In the genomic region with DNA sequence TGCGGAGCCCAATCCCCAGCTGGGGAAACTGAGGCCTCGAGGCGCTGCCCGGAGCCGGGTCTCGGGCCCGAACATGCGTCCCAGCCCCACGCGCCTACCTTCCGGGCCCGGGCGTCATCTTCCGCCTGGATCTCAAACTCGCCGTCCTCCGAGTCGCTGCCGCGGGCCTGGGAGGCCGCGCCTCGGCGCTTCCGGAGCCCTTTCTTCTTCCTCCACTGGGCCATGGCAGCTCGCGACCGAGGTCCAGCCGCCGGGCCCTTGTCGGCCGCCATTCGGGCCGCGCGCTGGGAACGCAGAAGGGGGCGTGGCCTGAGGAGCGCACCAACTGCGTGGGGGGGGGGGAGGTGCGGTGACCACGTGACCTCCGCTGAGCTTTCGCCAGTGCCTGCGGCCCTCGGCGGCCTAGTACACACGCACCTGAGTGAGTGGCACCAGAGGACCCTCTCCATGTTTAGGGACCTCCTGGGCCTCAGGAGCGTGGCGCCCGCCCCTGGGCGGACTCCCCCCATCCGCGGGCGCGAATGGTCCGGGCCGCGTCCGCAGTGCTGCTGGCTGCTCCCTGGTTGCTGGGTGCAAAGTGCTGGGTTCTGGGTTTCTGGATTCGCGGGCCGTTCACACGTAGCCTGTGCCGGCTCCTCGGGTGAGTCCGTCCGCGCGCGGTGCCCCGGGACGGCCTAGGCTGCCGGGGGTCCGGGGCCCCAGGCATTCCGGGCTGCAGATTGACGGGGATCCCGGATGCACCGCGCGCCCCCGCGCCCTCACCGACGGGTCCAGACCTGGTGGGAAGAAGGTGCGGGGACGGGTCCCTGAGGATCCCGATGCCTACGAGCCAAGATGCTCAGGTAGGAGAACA, we compare ENCODE assay signal across 8 cellular contexts. TPM values are rescaled to one million over a fixed set of nuclear protein-coding genes. Genes with fewer than 3 reads are reported as not detected.
DNase-seq lines count a peak whose midpoint lies in the region; ATAC-seq and FAIRE-seq lines count a peak whose summit lies in the region.

A gene with protein sequence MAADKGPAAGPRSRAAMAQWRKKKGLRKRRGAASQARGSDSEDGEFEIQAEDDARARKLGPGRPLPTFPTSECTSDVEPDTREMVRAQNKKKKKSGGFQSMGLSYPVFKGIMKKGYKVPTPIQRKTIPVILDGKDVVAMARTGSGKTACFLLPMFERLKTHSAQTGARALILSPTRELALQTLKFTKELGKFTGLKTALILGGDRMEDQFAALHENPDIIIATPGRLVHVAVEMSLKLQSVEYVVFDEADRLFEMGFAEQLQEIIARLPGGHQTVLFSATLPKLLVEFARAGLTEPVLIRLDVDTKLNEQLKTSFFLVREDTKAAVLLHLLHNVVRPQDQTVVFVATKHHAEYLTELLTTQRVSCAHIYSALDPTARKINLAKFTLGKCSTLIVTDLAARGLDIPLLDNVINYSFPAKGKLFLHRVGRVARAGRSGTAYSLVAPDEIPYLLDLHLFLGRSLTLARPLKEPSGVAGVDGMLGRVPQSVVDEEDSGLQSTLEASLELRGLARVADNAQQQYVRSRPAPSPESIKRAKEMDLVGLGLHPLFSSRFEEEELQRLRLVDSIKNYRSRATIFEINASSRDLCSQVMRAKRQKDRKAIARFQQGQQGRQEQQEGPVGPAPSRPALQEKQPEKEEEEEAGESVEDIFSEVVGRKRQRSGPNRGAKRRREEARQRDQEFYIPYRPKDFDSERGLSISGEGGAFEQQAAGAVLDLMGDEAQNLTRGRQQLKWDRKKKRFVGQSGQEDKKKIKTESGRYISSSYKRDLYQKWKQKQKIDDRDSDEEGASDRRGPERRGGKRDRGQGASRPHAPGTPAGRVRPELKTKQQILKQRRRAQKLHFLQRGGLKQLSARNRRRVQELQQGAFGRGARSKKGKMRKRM (minus strand): TSS at position 299 of the 853 bp plus-strand sequence. CDS start 27 bp downstream, at position 272.
A gene with protein sequence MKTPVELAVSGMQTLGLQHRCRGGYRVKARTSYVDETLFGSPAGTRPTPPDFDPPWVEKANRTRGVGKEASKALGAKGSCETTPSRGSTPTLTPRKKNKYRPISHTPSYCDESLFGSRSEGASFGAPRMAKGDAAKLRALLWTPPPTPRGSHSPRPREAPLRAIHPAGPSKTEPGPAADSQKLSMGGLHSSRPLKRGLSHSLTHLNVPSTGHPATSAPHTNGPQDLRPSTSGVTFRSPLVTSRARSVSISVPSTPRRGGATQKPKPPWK (plus strand): TSS at position 542 of the 853 bp plus-strand sequence. CDS start 1,026 bp downstream, outside the sequence.

- H3K18ac ChIP-seq in neuronal stem cell (ENCODE audit: low read length), result peak within 1 kb of the TSS; percentile 93

- WGBS in neuronal stem cell (ENCODE audit: extremely low coverage in 2 of 2, insufficient read length in 2 of 2, insufficient replicate concordance in 1 of 2), 2 donors, result no CpG with 5 or more reads among the region's 89 CpGs

- peak within 1 kb of the TSS; percentile 99 for H2BK5ac ChIP-seq in neuronal stem cell (ENCODE audit: low read length)

- peak within 1 kb of the TSS; percentile 94 for H3K14ac ChIP-seq in neuronal stem cell (ENCODE audit: low read length)

- H2BK120ac ChIP-seq in neuronal stem cell (ENCODE audit: low read depth, low read length), result no peak within 1 kb of the TSS

- peak within 1 kb of the TSS; percentile 80 for H3K23ac ChIP-seq in neuronal stem cell (ENCODE audit: low read depth, low read length, poor library complexity)

- H3K4me1 ChIP-seq in neuronal stem cell (ENCODE audit: control insufficient read depth in 2 of 2, insufficient read depth in 1 of 2, low read depth in 1 of 2, low read length in 2 of 2) (peaks cover 3 to 8% of the 10 kb centered on the region in 2 donors), subcutaneous abdominal adipose tissue (ENCODE audit: control insufficient read depth in 5 of 5, insufficient read depth in 5 of 5, low read length in 5 of 5) (peaks cover 8 to 27% (median 27%) of the 10 kb centered on the region in 5 donors)

- peak; percentile 71 for DNase-seq in EL
- peak; percentile 62 for DNase-seq in SK-MEL-5 (ENCODE audit: low read depth, low spot score)
- DNase-seq in activated naive CD4-positive, alpha-beta T cell (lab: John Stamatoyannopoulos, UW), result peak; percentile 75 to 79 (median 76)
- peak; percentile 83 to 84 for DNase-seq in frontal cortex (ENCODE audit: low spot score in 2 of 2)
- peak; percentile 87 for DNase-seq in neuronal stem cell (ENCODE audit: low spot score)

- no peaks in the 10 kb centered on the region for H3K9me3 ChIP-seq in KOPT-K1 (ENCODE audit: insufficient read depth, low read length, poor library complexity, severe bottlenecking)
- H3K9me3 ChIP-seq in neuronal stem cell (replicated peaks in 1 of 2; ENCODE audit: control insufficient read depth in 2 of 2, insufficient read depth in 1 of 2, low read depth in 1 of 2, low read length in 2 of 2), result no peaks in the 10 kb centered on the region
- H3K9me3 ChIP-seq in subcutaneous abdominal adipose tissue (ENCODE audit: control insufficient read depth in 5 of 5, low read length in 5 of 5), result no peaks in the 10 kb centered on the region

- ATAC-seq in GM21786 (IDR thresholded peaks at IDR 0.05; ENCODE audit: unreplicated experiment), result peak; percentile 38

- no peak within 1 kb of the TSS for H2BK12ac ChIP-seq in neuronal stem cell (ENCODE audit: low read length)

- H2BK15ac ChIP-seq in neuronal stem cell (ENCODE audit: low read length), result no peak within 1 kb of the TSS

- peak within 1 kb of the TSS; percentile 77 for H3K4me2 ChIP-seq in neuronal stem cell (ENCODE audit: insufficient read depth, low read length, poor library complexity, severe bottlenecking)

- no peaks in the 10 kb centered on the region for H3K27me3 ChIP-seq in neuronal stem cell (ENCODE audit: control insufficient read depth in 3 of 3, insufficient read depth in 3 of 3, low read depth in 1 of 3, low read length in 3 of 3)
- H3K27me3 ChIP-seq in subcutaneous abdominal adipose tissue (ENCODE audit: control insufficient read depth in 5 of 5, insufficient read depth in 4 of 5, low read length in 5 of 5), result no peaks in the 10 kb centered on the region

- H3K36me3 ChIP-seq in KOPT-K1 (ENCODE audit: insufficient read depth, low read length) (peaks cover 64% of the 10 kb centered on the region), neuronal stem cell (replicated peaks in 1 of 2; ENCODE audit: control insufficient read depth in 2 of 2, insufficient read depth in 2 of 2, low read length in 2 of 2) (peaks cover 16 to 40% of the 10 kb centered on the region in 2 donors), subcutaneous abdominal adipose tissue (ENCODE audit: control insufficient read depth in 5 of 5, insufficient read depth in 5 of 5, low read length in 5 of 5) (peaks cover 0 to 17% (median 9%) of the 10 kb centered on the region in 5 donors)

- H3K4me3 ChIP-seq in neuronal stem cell (ENCODE audit: low read length in 2 of 2), result peak within 1 kb of the TSS; percentile 98
- H3K4me3 ChIP-seq in subcutaneous abdominal adipose tissue (ENCODE audit: low read depth in 1 of 5, low read length in 5 of 5), result peak within 1 kb of the TSS; percentile 84 to 91 (median 86)

- no peak for FAIRE-seq in frontal cortex (lab: Jason Lieb, UNC)

- H3K79me1 ChIP-seq in neuronal stem cell (ENCODE audit: low read depth, low read length), result peaks cover 8% of the 10 kb centered on the region

- in situ Hi-C loops in SK-MEL-5 (cut with HindIII; ENCODE audit: low pct_unique_long_range_greater_than_20kb, low sequenced_read_pairs), result no loop called here

- H4K8ac ChIP-seq in neuronal stem cell (ENCODE audit: low read depth, low read length), result peak within 1 kb of the TSS; percentile 8

- no peak within 1 kb of the TSS for H3K4ac ChIP-seq in neuronal stem cell (ENCODE audit: low read length)

- peak within 1 kb of the TSS; percentile 100 for H2AFZ ChIP-seq in neuronal stem cell (ENCODE audit: low read length)

- no peak within 1 kb of the TSS for H4K91ac ChIP-seq in neuronal stem cell (ENCODE audit: low read depth, low read length, poor library complexity)

- H2AK5ac ChIP-seq in neuronal stem cell (ENCODE audit: low read depth, low read length), result no peak within 1 kb of the TSS

- H3K27ac ChIP-seq in KOPT-K1 (ENCODE audit: low read depth, low read length, poor library complexity, severe bottlenecking) (peak within 1 kb of the TSS; percentile 92), neuronal stem cell (replicated peaks; ENCODE audit: low read length) (peak within 1 kb of the TSS; percentile 79), subcutaneous abdominal adipose tissue (ENCODE audit: low read depth, low read length) (peak within 1 kb of the TSS; percentile 95)

- peak within 1 kb of the TSS; percentile 91 for H3K9ac ChIP-seq in neuronal stem cell (ENCODE audit: low read depth, low read length, poor library complexity)
- peak within 1 kb of the TSS; percentile 68 to 100 (median 97) for H3K9ac ChIP-seq in subcutaneous abdominal adipose tissue (ENCODE audit: low read length in 5 of 5)

RNA-seq across cellular contexts. Expression of the first gene that starts in this region (rescaled TPM):
- 60.4 and 73.4 TPM in 2 replicates for total RNA-seq in SK-MEL-5 (2014; rRNA removed; shearing (Covaris generic))
- 109 and 119 TPM in 2 replicates for polyA plus RNA-seq in SK-MEL-5 (2015; cell fraction: cytosol; rRNA removed)
- 66.3 and 74.1 TPM in 2 replicates for polyA plus RNA-seq in SK-MEL-5 (2015; cell fraction: nucleus; rRNA removed)
- total RNA-seq in frontal cortex, result 11.0 TPM
- polyA plus RNA-seq in neuronal stem cell (2013, experiment 1 of 2), result 60.8 TPM
- polyA plus RNA-seq in neuronal stem cell (2013, experiment 2 of 2), result 59.6 TPM

RNA-seq across cellular contexts. Expression of the second gene that starts in this region (rescaled TPM):
- 38.8 and 39.1 TPM in 2 replicates for total RNA-seq in SK-MEL-5 (2014; rRNA removed; shearing (Covaris generic))
- polyA plus RNA-seq in SK-MEL-5 (2015; cell fraction: cytosol; rRNA removed), result 44.7 and 50.9 TPM in 2 replicates
- polyA plus RNA-seq in SK-MEL-5 (2015; cell fraction: nucleus; rRNA removed), result 10.3 and 16.5 TPM in 2 replicates
- 10.2 TPM for total RNA-seq in frontal cortex
- polyA plus RNA-seq in neuronal stem cell (2013, experiment 1 of 2), result 14.5 TPM
- 14.3 TPM for polyA plus RNA-seq in neuronal stem cell (2013, experiment 2 of 2)

Comparison
In these comparisons a context has a peak if more than half of its experiments do, and no peak if none do; other contexts are left out.
1. Peak in every context shown above with its lines: DNase-seq, ATAC-seq, H3K4me3 ChIP-seq and H3K27ac ChIP-seq.